ENCODE assay signal across 8 cellular contexts in the genomic region with DNA sequence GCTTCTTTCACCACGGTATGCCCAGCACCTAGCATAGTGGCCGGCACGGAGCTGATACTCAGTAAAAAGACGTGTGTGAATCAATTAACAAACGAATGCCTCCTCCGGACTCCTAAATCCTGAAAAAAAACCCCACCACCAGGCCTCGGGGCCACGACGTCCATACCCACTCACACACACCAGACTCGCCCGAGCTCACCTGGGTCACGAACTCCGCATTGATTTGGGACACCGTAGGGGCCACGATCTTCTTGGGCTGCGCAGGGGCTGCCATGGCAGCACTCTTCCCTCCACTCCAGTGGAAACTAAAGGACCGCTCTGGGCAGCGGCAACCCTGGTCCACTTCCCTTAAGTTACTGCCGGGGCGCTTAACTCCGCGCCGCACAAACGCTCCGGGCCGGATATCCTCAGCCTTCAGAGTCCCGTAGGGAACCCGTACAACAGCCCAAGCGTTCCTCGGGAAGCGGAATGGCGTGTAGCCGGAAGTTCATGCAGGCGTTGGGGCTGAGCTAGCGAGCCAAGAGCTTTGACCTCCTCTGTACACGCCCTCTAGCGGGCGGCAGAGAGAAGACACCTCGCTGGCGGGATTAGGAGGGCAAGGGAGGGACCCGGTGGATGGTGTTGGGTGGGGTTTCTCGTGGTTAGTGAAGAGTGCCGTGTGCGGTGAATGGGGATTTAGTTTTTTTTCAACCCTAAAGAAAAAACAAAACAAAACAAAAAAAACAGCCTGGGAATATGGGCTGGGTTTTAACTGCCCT. TPM values are rescaled to one million over a fixed set of nuclear protein-coding genes. Genes with fewer than 3 reads are reported as not detected.
DNase-seq lines count a peak whose midpoint lies in the region; ATAC-seq and TF ChIP-seq lines count a peak whose summit lies in the region.

A gene (minus strand): TSS at position 403 of the 758 bp plus-strand sequence. CDS start 129 bp downstream, at position 274.

- intact Hi-C loops in CD14-positive monocyte (cut with micrococcal nuclease) (loop anchor here in 1 of 2 donors (1.0 kb wide), 1 partner anchor 19 kb away; a partner anchor contains a TSS), left lung (cut with DNase I) (no loop called here)
- intact Hi-C loops in dendritic cell treated with granulocyte-macrophage colony-stimulating factor and Interleukin-4, amounts not matched to agents 40 ng/mL and 50 ng/mL, for 4 days (cut with micrococcal nuclease) = loop anchor here (2.0 to 10.0 kb wide), 2 partner anchors 19 to 745 kb away; a partner anchor contains a TSS

- DNase-seq in CD14-positive monocyte (ENCODE audit: low spot score) (peak; percentile 95), NCI-H69 (lab: John Stamatoyannopoulos, UW) (peak; percentile 99), left lung (peak; percentile 96 to 97)
- DNase-seq in activated CD4-positive, alpha-beta T cell treated with anti-CD3 and anti-CD28 coated beads, Interleukin-2, amount 10 ng/mL, durations not matched to agents 7 days and 5 days = peak; percentile 94
- DNase-seq in stimulated activated CD4-positive, alpha-beta T cell treated with anti-CD3 and anti-CD28 coated beads, Interleukin-2, amount 100 ng/mL, for 48 hours = peak; percentile 83 to 88

- peaks cover 6 to 35% of the 10 kb centered on the region in 2 donors for H3K4me1 ChIP-seq in left lung

- H3K36me3 ChIP-seq in left lung = peaks cover 0 to 2% of the 10 kb centered on the region in 2 donors

- TF ChIP-seq CTCF in CD14-positive monocyte (IDR thresholded peaks at IDR 0.05) = peak; percentile 80
- peak; percentile 86 to 90 for TF ChIP-seq CTCF in left lung (IDR thresholded peaks at IDR 0.05)

- peaks cover 0 to 4% (median 2%) of the 10 kb centered on the region in 3 donors for H3K27me3 Mint-ChIP-seq in CD14-positive monocyte (ENCODE audit: low read depth in 3 of 3)
- no peaks in the 10 kb centered on the region for H3K27me3 Mint-ChIP-seq in activated CD4-positive, alpha-beta T cell treated with anti-CD3 and anti-CD28 coated beads, Interleukin-2, amount 10 ng/mL, durations not matched to agents 7 days and 5 days
- no peaks in the 10 kb centered on the region for H3K27me3 Mint-ChIP-seq in dendritic cell treated with granulocyte-macrophage colony-stimulating factor and Interleukin-4, amounts not matched to agents 40 ng/mL and 50 ng/mL, for 4 days

- peaks cover 0 to 2% (median 0%) of the 10 kb centered on the region in 7 donors for H3K9me3 Mint-ChIP-seq in CD14-positive monocyte
- no peaks in the 10 kb centered on the region for H3K9me3 Mint-ChIP-seq in activated CD4-positive, alpha-beta T cell treated with anti-CD3 and anti-CD28 coated beads, Interleukin-2, amount 10 ng/mL, durations not matched to agents 7 days and 5 days
- H3K9me3 Mint-ChIP-seq in dendritic cell treated with granulocyte-macrophage colony-stimulating factor and Interleukin-4, amounts not matched to agents 40 ng/mL and 50 ng/mL, for 4 days = no peaks in the 10 kb centered on the region

- H3K27ac ChIP-seq in left lung = peak within 1 kb of the TSS; percentile 76 to 88

- no peaks in the 10 kb centered on the region for H3K27me3 ChIP-seq in left lung

- peak within 1 kb of the TSS; percentile 95 to 99 (median 98) for H3K27ac Mint-ChIP-seq in CD14-positive monocyte
- H3K27ac Mint-ChIP-seq in activated CD4-positive, alpha-beta T cell treated with anti-CD3 and anti-CD28 coated beads, Interleukin-2, amount 10 ng/mL, durations not matched to agents 7 days and 5 days = peak within 1 kb of the TSS; percentile 89
- H3K27ac Mint-ChIP-seq in dendritic cell treated with granulocyte-macrophage colony-stimulating factor and Interleukin-4, amounts not matched to agents 40 ng/mL and 50 ng/mL, for 4 days = peak within 1 kb of the TSS; percentile 95

- peak within 1 kb of the TSS; percentile 100 for H3K4me3 Mint-ChIP-seq in CD14-positive monocyte
- peak within 1 kb of the TSS; percentile 96 for H3K4me3 Mint-ChIP-seq in activated CD4-positive, alpha-beta T cell treated with anti-CD3 and anti-CD28 coated beads, Interleukin-2, amount 10 ng/mL, durations not matched to agents 7 days and 5 days
- H3K4me3 Mint-ChIP-seq in dendritic cell treated with granulocyte-macrophage colony-stimulating factor and Interleukin-4, amounts not matched to agents 40 ng/mL and 50 ng/mL, for 4 days = peak within 1 kb of the TSS; percentile 99

- peaks cover 38% of the 10 kb centered on the region for H3K4me1 Mint-ChIP-seq in CD14-positive monocyte
- H3K4me1 Mint-ChIP-seq in activated CD4-positive, alpha-beta T cell treated with anti-CD3 and anti-CD28 coated beads, Interleukin-2, amount 10 ng/mL, durations not matched to agents 7 days and 5 days = peaks cover 36% of the 10 kb centered on the region
- peaks cover 42% of the 10 kb centered on the region for H3K4me1 Mint-ChIP-seq in dendritic cell treated with granulocyte-macrophage colony-stimulating factor and Interleukin-4, amounts not matched to agents 40 ng/mL and 50 ng/mL, for 4 days (ENCODE audit: low read depth)

- POLR2A ChIA-PET in activated CD4-positive, alpha-beta T cell treated with anti-CD3 and anti-CD28 coated beads, Interleukin-2, amount 10 ng/mL, durations not matched to agents 7 days and 5 days (lab: Charles Lee) = interaction anchor here (0.6 to 1.3 kb wide), 3 partner anchors 17 to 660 kb away, joined by 3 to 9 read pairs (median 4); a partner anchor contains a TSS

- CTCF ChIA-PET in activated CD4-positive, alpha-beta T cell treated with anti-CD3 and anti-CD28 coated beads, Interleukin-2, amount 10 ng/mL, durations not matched to agents 7 days and 5 days (lab: Charles Lee) = interaction anchor here (0.6 to 2.1 kb wide), 10 partner anchors 15 to 34 kb away, joined by 3 to 9 read pairs (median 8); a partner anchor contains a TSS

- no peaks in the 10 kb centered on the region for H3K9me3 ChIP-seq in left lung

- H3K4me3 ChIP-seq in left lung = peak within 1 kb of the TSS; percentile 91 to 93

- peak; percentile 93 for ATAC-seq in GM19351 (IDR thresholded peaks at IDR 0.05; ENCODE audit: unreplicated experiment)
- peak; percentile 99 for ATAC-seq in HG03521 (IDR thresholded peaks at IDR 0.05; ENCODE audit: unreplicated experiment)
- peak; percentile 100 for ATAC-seq in left lung

- H3K36me3 Mint-ChIP-seq in CD14-positive monocyte = peaks cover 15 to 23% of the 10 kb centered on the region in 2 donors
- H3K36me3 Mint-ChIP-seq in activated CD4-positive, alpha-beta T cell treated with anti-CD3 and anti-CD28 coated beads, Interleukin-2, amount 10 ng/mL, durations not matched to agents 7 days and 5 days (ENCODE audit: low read depth) = peaks cover 10% of the 10 kb centered on the region
- H3K36me3 Mint-ChIP-seq in dendritic cell treated with granulocyte-macrophage colony-stimulating factor and Interleukin-4, amounts not matched to agents 40 ng/mL and 50 ng/mL, for 4 days (ENCODE audit: low read depth) = peaks cover 35% of the 10 kb centered on the region

RNA-seq across cellular contexts. Expression of the gene that starts here (rescaled TPM):
- polyA plus RNA-seq in CD14-positive monocyte = 10 to 100 TPM in 1 of 2 donors, 1 to 10 TPM in 1; 8.4 to 16.8 TPM
- 10 to 100 TPM; 35.5 to 43.7 TPM for total RNA-seq in activated CD4-positive, alpha-beta T cell treated with anti-CD3 and anti-CD28 coated beads, Interleukin-2, amount 10 ng/mL, durations not matched to agents 7 days and 5 days
- 10 to 100 TPM; 26.1 to 30.3 TPM for total RNA-seq in left lung

Comparison
In these comparisons a context has a peak if more than half of its experiments do, and no peak if none do; other contexts are left out.
1. Peak in every context shown above with its lines: DNase-seq, ATAC-seq, H3K4me3 ChIP-seq and H3K27ac ChIP-seq.